In genomic region chr2:218448934-218449333, GRCh38 we compare ENCODE assay signal across 10 cellular contexts. TPM values are rescaled to one million over a fixed set of nuclear protein-coding genes. Genes with fewer than 3 reads are reported as not detected.
DNase-seq lines count a peak whose midpoint lies in the region; ATAC-seq lines count a peak whose summit lies in the region.
"Had no signal": no experiment of that assay in that cellular context is flagged by ENCODE, and none has a peak within 500 bp of the region (broad histone marks: within the 10 kb centered on the region; RNA-seq: fewer than 3 reads in every experiment).

No MANE protein-coding gene starts in this region.

- no peaks in the 10 kb centered on the region for H3K27me3 ChIP-seq in H7 (ENCODE audit: control insufficient read depth, insufficient read depth, low read length)

- DNase-seq in COLO829 (ENCODE audit: low spot score) (peak; percentile 42), HS-5 (ENCODE audit: low read depth) (peak; percentile 23), SW480 (ENCODE audit: low spot score) (peak; percentile 72), left colon (no peak), sciatic nerve (ENCODE audit: low spot score) (no peak), H7 (no peak), NCI-H345 treated with DMSO at 0.1 percent for 48 hours (lab: John Stamatoyannopoulos, UW; ENCODE audit: unreplicated experiment) (no peak), NOMO-1 treated with dmso at 0.1 percent for 144 hours (lab: John Stamatoyannopoulos, UW; ENCODE audit: unreplicated experiment) (no peak)
- DNase-seq: retina had no signal

- intact Hi-C loops in left colon (cut with DNase I, micrococcal nuclease) (no loop called here), sciatic nerve (cut with DNase I) (no loop called here)

- H3K36me3 ChIP-seq in H7 (replicated peaks; ENCODE audit: control insufficient read depth, insufficient read depth, low read length), result peaks cover 2% of the 10 kb centered on the region

- ATAC-seq in left colon (peak; percentile 58), sciatic nerve (no peak)

- no peak overlapping the region for H3K4me3 ChIP-seq in H7 (ENCODE audit: insufficient read depth, low read depth, low read length)

RNA-seq across cellular contexts. Expression of gene VIL1, which starts 30.0 kb away (rescaled TPM):
- total RNA-seq in left colon (100 to 1,000 TPM; 441 to 488 TPM), sciatic nerve (not detected)
- total RNA-seq in H7 (2014; rRNA removed; shearing (Covaris generic)), result 0.07 and 3.0 TPM in 2 replicates
- total RNA-seq: ureter had no signal

RNA-seq across cellular contexts. Expression of gene CTDSP1, which starts 49.3 kb away (rescaled TPM):
- total RNA-seq in left colon (100 to 1,000 TPM; 153 to 176 TPM), sciatic nerve (148 TPM)
- 25.4 and 29.9 TPM in 2 replicates for total RNA-seq in H7 (2014; rRNA removed; shearing (Covaris generic))

Comparison
In these comparisons a context has a peak if more than half of its experiments do, and no peak if none do; other contexts are left out.
1. DNase-seq: peak in COLO829 (single experiment), HS-5 (single experiment) and SW480 (single experiment); none in left colon (0 of 2), sciatic nerve (single experiment), H7 (single experiment), NCI-H345 treated with DMSO at 0.1 percent for 48 hours (single experiment) and NOMO-1 treated with dmso at 0.1 percent for 144 hours (single experiment).
2. RNA of gene VIL1, which starts 30.0 kb away (total RNA-seq): 441 to 488 TPM in left colon; 0.07 to 3.0 TPM in H7 and not detected in sciatic nerve (single experiment); every median in the first group is over 100 times any median in the second.